In the genomic region with DNA sequence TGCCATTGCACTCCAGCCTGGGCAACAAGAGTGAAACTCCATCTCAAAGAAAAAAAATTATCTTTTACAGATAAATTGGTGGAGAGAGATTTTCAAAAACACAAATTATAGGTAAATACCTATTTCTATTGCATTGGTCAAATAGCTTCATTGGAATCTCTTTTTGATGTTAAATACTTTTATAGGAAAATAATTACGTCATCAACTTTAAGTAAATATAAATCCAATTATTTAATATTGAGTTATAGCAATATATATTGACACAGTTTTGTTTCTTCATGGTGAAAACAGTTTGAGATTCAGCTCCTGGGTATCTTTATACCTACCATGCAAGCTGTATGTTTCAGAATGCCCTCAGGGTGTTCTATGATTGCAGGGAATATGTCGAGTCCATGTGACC, we compare ENCODE assay signal across 1 cellular context.
TF ChIP-seq lines count a peak whose summit lies in the region.

No MANE protein-coding gene starts in this region.

TF ChIP-seq in HEK293, 187 proteins besides CTCF, POLR2A, EP300 and RAD21:
- TF ChIP-seq, protein P1, sequence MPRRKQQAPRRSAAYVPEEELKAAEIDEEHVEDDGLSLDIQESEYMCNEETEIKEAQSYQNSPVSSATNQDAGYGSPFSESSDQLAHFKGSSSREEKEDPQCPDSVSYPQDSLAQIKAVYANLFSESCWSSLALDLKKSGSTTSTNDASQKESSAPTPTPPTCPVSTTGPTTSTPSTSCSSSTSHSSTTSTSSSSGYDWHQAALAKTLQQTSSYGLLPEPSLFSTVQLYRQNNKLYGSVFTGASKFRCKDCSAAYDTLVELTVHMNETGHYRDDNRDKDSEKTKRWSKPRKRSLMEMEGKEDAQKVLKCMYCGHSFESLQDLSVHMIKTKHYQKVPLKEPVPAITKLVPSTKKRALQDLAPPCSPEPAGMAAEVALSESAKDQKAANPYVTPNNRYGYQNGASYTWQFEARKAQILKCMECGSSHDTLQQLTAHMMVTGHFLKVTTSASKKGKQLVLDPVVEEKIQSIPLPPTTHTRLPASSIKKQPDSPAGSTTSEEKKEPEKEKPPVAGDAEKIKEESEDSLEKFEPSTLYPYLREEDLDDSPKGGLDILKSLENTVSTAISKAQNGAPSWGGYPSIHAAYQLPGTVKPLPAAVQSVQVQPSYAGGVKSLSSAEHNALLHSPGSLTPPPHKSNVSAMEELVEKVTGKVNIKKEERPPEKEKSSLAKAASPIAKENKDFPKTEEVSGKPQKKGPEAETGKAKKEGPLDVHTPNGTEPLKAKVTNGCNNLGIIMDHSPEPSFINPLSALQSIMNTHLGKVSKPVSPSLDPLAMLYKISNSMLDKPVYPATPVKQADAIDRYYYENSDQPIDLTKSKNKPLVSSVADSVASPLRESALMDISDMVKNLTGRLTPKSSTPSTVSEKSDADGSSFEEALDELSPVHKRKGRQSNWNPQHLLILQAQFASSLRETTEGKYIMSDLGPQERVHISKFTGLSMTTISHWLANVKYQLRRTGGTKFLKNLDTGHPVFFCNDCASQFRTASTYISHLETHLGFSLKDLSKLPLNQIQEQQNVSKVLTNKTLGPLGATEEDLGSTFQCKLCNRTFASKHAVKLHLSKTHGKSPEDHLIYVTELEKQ (tag by site-specific recombination; IDR thresholded peaks at IDR 0.05; ENCODE audit: borderline replicate concordance) = no peak
- TF ChIP-seq, protein P2, sequence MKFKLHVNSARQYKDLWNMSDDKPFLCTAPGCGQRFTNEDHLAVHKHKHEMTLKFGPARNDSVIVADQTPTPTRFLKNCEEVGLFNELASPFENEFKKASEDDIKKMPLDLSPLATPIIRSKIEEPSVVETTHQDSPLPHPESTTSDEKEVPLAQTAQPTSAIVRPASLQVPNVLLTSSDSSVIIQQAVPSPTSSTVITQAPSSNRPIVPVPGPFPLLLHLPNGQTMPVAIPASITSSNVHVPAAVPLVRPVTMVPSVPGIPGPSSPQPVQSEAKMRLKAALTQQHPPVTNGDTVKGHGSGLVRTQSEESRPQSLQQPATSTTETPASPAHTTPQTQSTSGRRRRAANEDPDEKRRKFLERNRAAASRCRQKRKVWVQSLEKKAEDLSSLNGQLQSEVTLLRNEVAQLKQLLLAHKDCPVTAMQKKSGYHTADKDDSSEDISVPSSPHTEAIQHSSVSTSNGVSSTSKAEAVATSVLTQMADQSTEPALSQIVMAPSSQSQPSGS (tag by site-specific recombination; IDR thresholded peaks at IDR 0.05; ENCODE audit: low read depth) = 0 out of 2 replicates have a peak, but pooled peaks have one; percentile 6
